ENCODE assay signal across 8 cellular contexts in the genomic region with DNA sequence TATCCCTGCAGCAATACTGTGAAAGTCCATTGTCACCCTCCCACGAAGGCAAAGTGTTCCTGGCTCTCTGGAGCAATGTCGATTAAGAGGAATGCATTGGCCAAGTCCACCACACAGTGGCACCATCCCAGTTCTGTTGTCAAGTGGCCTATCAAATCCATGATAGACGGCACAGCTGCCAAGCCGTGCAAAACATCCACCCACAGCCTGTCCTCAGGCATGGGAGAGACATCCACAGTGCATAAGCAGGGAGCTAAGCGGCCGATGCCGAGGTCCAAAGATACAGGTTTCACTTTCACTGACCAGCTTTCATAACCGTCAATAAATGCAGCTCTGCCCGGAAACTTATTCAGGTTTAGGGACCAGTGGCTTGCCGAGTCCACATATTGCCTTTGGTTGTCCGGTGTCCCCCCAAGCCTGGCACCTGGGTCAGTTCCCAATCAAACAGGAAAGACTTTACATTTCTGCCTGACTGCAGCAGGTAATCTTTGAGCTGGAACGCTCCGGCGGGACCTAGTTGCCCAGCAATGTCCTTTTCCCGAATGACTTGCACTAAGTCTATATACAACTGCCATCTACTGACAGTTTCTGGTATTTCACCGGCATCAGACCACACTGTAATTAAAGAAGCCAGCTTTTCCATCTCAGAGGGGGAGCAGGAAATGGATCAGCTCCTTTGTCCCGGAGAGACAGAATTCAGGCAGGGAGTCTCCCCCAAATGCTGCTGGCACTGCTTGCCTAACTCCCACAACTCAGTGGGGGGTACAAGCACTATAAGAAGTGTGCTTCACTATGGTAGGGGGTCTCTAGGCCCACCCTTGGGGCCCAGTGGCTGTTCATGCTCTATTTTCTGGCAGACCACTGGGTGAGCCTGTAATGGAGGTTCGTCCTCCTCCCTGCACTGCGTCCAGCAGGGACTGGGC.
DNase-seq lines count a peak whose midpoint lies in the region; ATAC-seq and TF ChIP-seq lines count a peak whose summit lies in the region.

No MANE protein-coding gene starts in this region.

- H3K9me3 ChIP-seq in WERI-Rb-1 (ENCODE audit: severe bottlenecking) (no peaks in the 10 kb centered on the region), iPS-20b (ENCODE audit: insufficient read depth, low read depth, low read length) (no peaks in the 10 kb centered on the region; the same call in 1 of the 2 replicates)

- H3K36me3 ChIP-seq in WERI-Rb-1 (peaks cover 5% of the 10 kb centered on the region), iPS-20b (ENCODE audit: insufficient read depth, low read depth, low read length) (peaks cover 7% of the 10 kb centered on the region; the same call in 1 of the 2 replicates)

- TF ChIP-seq CTCF in GM12864 (IDR thresholded peaks at IDR 0.05; ENCODE audit: low read depth, low read length, missing control alignments) (peak; percentile 73), WERI-Rb-1 (IDR thresholded peaks at IDR 0.05; ENCODE audit: low read depth, low read length) (peak; percentile 81), cardiac fibroblast (IDR thresholded peaks at IDR 0.05; ENCODE audit: low read depth, low read length) (peak; percentile 65)

- H3K27me3 ChIP-seq in WERI-Rb-1 (ENCODE audit: insufficient read depth, low read depth, severe bottlenecking): no peaks in the 10 kb centered on the region
- no peaks in the 10 kb centered on the region for H3K27me3 ChIP-seq in iPS-20b (ENCODE audit: insufficient read depth, low read length)

- H3K9ac ChIP-seq in iPS-20b (ENCODE audit: low read depth, low read length): peak overlapping the region; percentile 64; the same call in 1 of the 2 replicates

- ATAC-seq in HG02943 (IDR thresholded peaks at IDR 0.05; ENCODE audit: low read depth, unreplicated experiment) (peak; percentile 58), HG02763 (IDR thresholded peaks at IDR 0.05; ENCODE audit: unreplicated experiment) (no peak)

- no peak for DNase-seq in GM12864 (ENCODE audit: low read depth)
- peak; percentile 31 for DNase-seq in NCI-H2171 (lab: John Stamatoyannopoulos, UW)
- peak; percentile 92 for DNase-seq in WERI-Rb-1
- DNase-seq in cardiac fibroblast (ENCODE audit: low read depth in 2 of 2): peak; percentile 93
- DNase-seq in skeletal muscle cell (ENCODE audit: low read depth): peak; percentile 56

- peak overlapping the region; percentile 63 for H3K27ac ChIP-seq in WERI-Rb-1
- peak overlapping the region; percentile 27 for H3K27ac ChIP-seq in iPS-20b (ENCODE audit: low read length)

- peaks cover 5% of the 10 kb centered on the region; the same call in 1 of the 2 replicates for H3K4me1 ChIP-seq in iPS-20b (ENCODE audit: insufficient read depth, low read length)

- H3K4me3 ChIP-seq in GM12864 (ENCODE audit: low read depth, low read length): peak overlapping the region; percentile 55
- H3K4me3 ChIP-seq in WERI-Rb-1 (ENCODE audit: low read depth, low read length): peak overlapping the region; percentile 64
- H3K4me3 ChIP-seq in cardiac fibroblast (replicated peaks in 1 of 2; ENCODE audit: low read depth in 2 of 2, low read length in 2 of 2): peak overlapping the region; percentile 60 to 62
- peak overlapping the region; percentile 64 for H3K4me3 ChIP-seq in iPS-20b (ENCODE audit: low read length)
- peak overlapping the region; percentile 71 for H3K4me3 ChIP-seq in skeletal muscle cell (ENCODE audit: low read depth, low read length)
